Comparison of ENCODE assay signal across 1 cellular context in genomic region chr4:88962430-88962829, GRCh38.
TF ChIP-seq lines count a peak whose summit lies in the region.

No MANE protein-coding gene starts in this region.

TF ChIP-seq in IMR-90, 13 proteins besides CTCF, POLR2A, EP300 and RAD21 (continued from another document):
- TF ChIP-seq CHD1 (IDR thresholded peaks at IDR 0.05; ENCODE audit: low read depth, low read length): no peak
